9 cellular contexts compared by ENCODE assay signal in genomic region chr3:187678869-187679268, GRCh38. TPM values are rescaled to one million over a fixed set of nuclear protein-coding genes. Genes with fewer than 3 reads are reported as not detected.
A peak's percentile ranks its signal among the peaks of the same experiment; 100 is the strongest.
DNase-seq lines count a peak whose midpoint lies in the region; ATAC-seq and TF ChIP-seq lines count a peak whose summit lies in the region.
"Had no signal": no experiment of that assay in that cellular context is flagged by ENCODE, and none has a peak within 500 bp of the region (broad histone marks: within the 10 kb centered on the region; RNA-seq: fewer than 3 reads in every experiment).

No MANE protein-coding gene starts in this region.

- H3K36me3 Mint-ChIP-seq in effector memory CD8-positive, alpha-beta T cell (ENCODE audit: insufficient read depth), result no peaks in the 10 kb centered on the region
- H3K36me3 Mint-ChIP-seq in type B pancreatic cell, result no peaks in the 10 kb centered on the region

- H3K27ac Mint-ChIP-seq in effector memory CD8-positive, alpha-beta T cell, result no peak overlapping the region
- H3K27ac Mint-ChIP-seq in type B pancreatic cell, result no peak overlapping the region

- H3K4me1 Mint-ChIP-seq in effector memory CD8-positive, alpha-beta T cell (ENCODE audit: low read depth in 2 of 2), result peaks cover 2 to 4% of the 10 kb centered on the region in 2 donors
- peaks cover 9% of the 10 kb centered on the region for H3K4me1 Mint-ChIP-seq in type B pancreatic cell (ENCODE audit: unreplicated experiment)

- TF ChIP-seq CTCF in type B pancreatic cell (conservative IDR thresholded peaks at IDR 0.05), result peak; percentile 85

- ATAC-seq in effector memory CD8-positive, alpha-beta T cell (replicated peaks), result peak; percentile 41
- no peak for ATAC-seq in HG03439 (IDR thresholded peaks at IDR 0.05; ENCODE audit: unreplicated experiment)

- H3K27me3 Mint-ChIP-seq in effector memory CD8-positive, alpha-beta T cell, result peaks cover 49 to 67% of the 10 kb centered on the region in 2 donors
- peaks cover 42% of the 10 kb centered on the region for H3K27me3 Mint-ChIP-seq in type B pancreatic cell

- H3K9me3 Mint-ChIP-seq in effector memory CD8-positive, alpha-beta T cell, result no peaks in the 10 kb centered on the region
- no peaks in the 10 kb centered on the region for H3K9me3 Mint-ChIP-seq in type B pancreatic cell

- no peak overlapping the region for H3K27ac ChIP-seq in SK-N-MC
- H3K27ac ChIP-seq: BLaER1 had no signal

- no peaks in the 10 kb centered on the region for H3K36me3 ChIP-seq in SK-N-MC (ENCODE audit: insufficient read depth, low read length)
- H3K36me3 ChIP-seq: BLaER1 had no signal

- H3K4me3 ChIP-seq in SK-N-MC, result no peak overlapping the region
- H3K4me3 ChIP-seq: BLaER1 had no signal

- no peaks in the 10 kb centered on the region for H3K9me3 ChIP-seq in SK-N-MC (ENCODE audit: low read depth, low read length)
- H3K9me3 ChIP-seq: BLaER1 had no signal

- peak; percentile 27 for DNase-seq in NCI-H2029 (lab: John Stamatoyannopoulos, UW)
- DNase-seq in NCI-H2029 treated with DMSO at 0.1 percent for 48 hours (lab: John Stamatoyannopoulos, UW), result no peak
- DNase-seq in LoVo (ENCODE audit: low spot score), result peak; percentile 37
- peak; percentile 60 for DNase-seq in SK-N-MC (ENCODE audit: low read depth, low spot score)
- peak in 2 of 3 experiments; percentile 2 to 15 for DNase-seq in effector memory CD8-positive, alpha-beta T cell
- peak; percentile 64 for DNase-seq in medulla oblongata (ENCODE audit: extremely low spot score)
- no peak for DNase-seq in type B pancreatic cell (ENCODE audit: extremely low spot score, unreplicated experiment)

- no peak overlapping the region for H3K4me3 Mint-ChIP-seq in effector memory CD8-positive, alpha-beta T cell
- H3K4me3 Mint-ChIP-seq in type B pancreatic cell, result no peak overlapping the region

- H3K9ac ChIP-seq in SK-N-MC (ENCODE audit: insufficient read length), result no peak overlapping the region
- H3K9ac ChIP-seq: BLaER1 had no signal

RNA-seq across cellular contexts. Expression of gene SST, which starts 8.7 kb away (rescaled TPM):
- total RNA-seq in type B pancreatic cell (ENCODE audit: low replicate concordance), result 553 and 667 TPM in 2 replicates

RNA-seq across cellular contexts. Expression of gene RTP2, which starts 23.5 kb away (rescaled TPM):
- not detected in 2 replicates for total RNA-seq in type B pancreatic cell (ENCODE audit: low replicate concordance)

Comparison
In these comparisons a context has a peak if more than half of its experiments do, and no peak if none do; other contexts are left out.
1. DNase-seq: peak in NCI-H2029 (single experiment), LoVo (single experiment), SK-N-MC (single experiment), effector memory CD8-positive, alpha-beta T cell (2 of 3) and medulla oblongata (single experiment); none in NCI-H2029 treated with DMSO at 0.1 percent for 48 hours (single experiment) and type B pancreatic cell (single experiment).